Comparison of ENCODE assay signal across 1 cellular context in genomic region chr3:129122697-129123055, GRCh38.
TF ChIP-seq lines count a peak whose summit lies in the region.

No MANE protein-coding gene starts in this region.

TF ChIP-seq in K562, 482 proteins besides CTCF, POLR2A, EP300 and RAD21 (continued from another document):
- no peak for TF ChIP-seq TFE3 (CRISPR knock-in tag; IDR thresholded peaks at IDR 0.05)
- no peak for TF ChIP-seq HNRNPH1 (optimal IDR thresholded peaks at IDR 0.05; ENCODE audit: low read depth, low read length)
